In the genomic region with DNA sequence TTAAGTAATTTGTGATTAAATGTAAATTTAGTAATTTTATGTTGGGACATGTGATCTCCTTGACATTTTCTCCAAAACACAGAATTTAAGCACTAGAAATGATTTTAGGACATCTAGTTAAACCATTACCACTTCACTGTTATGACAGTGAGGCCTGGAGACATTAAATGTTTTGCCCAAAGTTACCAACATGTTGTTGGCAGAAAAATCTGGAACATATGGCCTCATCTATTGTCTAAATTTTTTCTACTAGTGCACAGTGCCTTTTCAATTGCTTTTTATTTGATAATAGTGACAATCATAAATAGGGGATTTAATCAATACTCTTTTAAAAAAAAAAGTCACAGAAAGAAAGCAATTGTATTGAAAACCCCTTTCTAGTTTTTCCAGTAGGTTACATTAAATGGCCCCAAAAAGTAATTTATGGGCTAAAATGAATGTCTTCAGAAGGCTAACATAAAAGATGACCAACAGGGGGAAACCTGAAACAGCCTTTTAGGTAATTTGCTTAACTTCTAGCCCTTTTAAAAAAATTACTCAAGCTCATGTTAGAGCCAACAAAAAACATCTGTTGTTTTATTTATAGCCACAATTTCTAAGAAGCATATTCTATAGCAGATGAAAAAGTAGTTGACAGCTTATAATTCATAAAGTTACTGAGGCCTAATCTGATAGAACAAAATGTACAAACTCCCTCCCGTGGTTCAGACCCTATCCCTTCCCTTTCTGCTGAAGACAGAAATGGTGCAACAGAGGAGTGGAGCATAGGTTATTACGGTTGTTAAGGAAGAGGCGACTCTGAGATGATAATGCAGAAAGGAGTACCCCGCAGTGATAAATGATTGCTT, we compare ENCODE assay signal across 11 cellular contexts. TPM values are rescaled to one million over a fixed set of nuclear protein-coding genes. Genes with fewer than 3 reads are reported as not detected.
A peak's percentile ranks its signal among the peaks of the same experiment; 100 is the strongest.
DNase-seq lines count a peak whose midpoint lies in the region; ATAC-seq and TF ChIP-seq lines count a peak whose summit lies in the region.
"Had no signal": no experiment of that assay in that cellular context is flagged by ENCODE, and none has a peak within 500 bp of the region (broad histone marks: within the 10 kb centered on the region; RNA-seq: fewer than 3 reads in every experiment).

No MANE protein-coding gene starts in this region.

- no peak overlapping the region for H3K4me3 Mint-ChIP-seq in activated CD8-positive, alpha-beta memory T cell treated with anti-CD3 and anti-CD28 coated beads, Interleukin-2, amount 10 ng/mL, durations not matched to agents 7 days and 5 days
- H3K4me3 Mint-ChIP-seq in T-cell: no peak overlapping the region
- H3K4me3 Mint-ChIP-seq in immature natural killer cell: peak overlapping the region in 1 of 5 donors; percentile 7

- TF ChIP-seq CTCF in tibial artery (IDR thresholded peaks at IDR 0.05): peak; percentile 22 to 23

- peak overlapping the region; percentile 58 for H3K27ac Mint-ChIP-seq in activated CD8-positive, alpha-beta memory T cell treated with anti-CD3 and anti-CD28 coated beads, Interleukin-2, amount 10 ng/mL, durations not matched to agents 7 days and 5 days
- H3K27ac Mint-ChIP-seq in T-cell (peak overlapping the region; percentile 69 to 81), immature natural killer cell (peak overlapping the region; percentile 63 to 90 (median 82))

- no peak for ATAC-seq in activated CD8-positive, alpha-beta memory T cell treated with anti-CD3 and anti-CD28 coated beads, Interleukin-2, amount 10 ng/mL, durations not matched to agents 7 days and 5 days
- ATAC-seq in T-cell (replicated peaks in 1 of 4) (no peak), GM18907 (IDR thresholded peaks at IDR 0.05; ENCODE audit: unreplicated experiment) (no peak)

- H3K36me3 ChIP-seq in tibial artery: peaks cover 0 to 6% (median 0%) of the 10 kb centered on the region in 3 donors

- H3K9me3 ChIP-seq in tibial artery: no peaks in the 10 kb centered on the region

- H3K4me1 ChIP-seq in tibial artery: peaks cover 0 to 92% (median 67%) of the 10 kb centered on the region in 4 donors

- no peak for DNase-seq in activated CD8-positive, alpha-beta memory T cell treated with anti-CD3 and anti-CD28 coated beads, Interleukin-2, amount 10 ng/mL, durations not matched to agents 7 days and 5 days
- DNase-seq in activated CD8-positive, alpha-beta memory T cell treated with anti-CD3 and anti-CD28 coated beads for 24 hours: no peak
- DNase-seq in T-cell (no peak), immature natural killer cell (no peak), tibial artery (no peak), NCI-H2196 (lab: John Stamatoyannopoulos, UW; ENCODE audit: unreplicated experiment) (no peak), SHP77 treated with DMSO at 0.1 percent for 48 hours (lab: John Stamatoyannopoulos, UW) (no peak)
- DNase-seq: activated CD4-positive, CD25-positive, alpha-beta regulatory T cell treated with anti-CD3 and anti-CD28 coated beads, Interleukin-2, amount 50 U/mL, for 72 hours; effector memory CD4-positive, alpha-beta T cell; NCI-H2029 treated with DMSO at 0.1 percent for 48 hours had no signal

- H3K36me3 Mint-ChIP-seq in activated CD8-positive, alpha-beta memory T cell treated with anti-CD3 and anti-CD28 coated beads, Interleukin-2, amount 10 ng/mL, durations not matched to agents 7 days and 5 days: peaks cover 13% of the 10 kb centered on the region
- peaks cover 20% of the 10 kb centered on the region for H3K36me3 Mint-ChIP-seq in T-cell
- no peaks in the 10 kb centered on the region for H3K36me3 Mint-ChIP-seq in immature natural killer cell

- H3K4me3 ChIP-seq in tibial artery: no peak overlapping the region

- peaks cover 69% of the 10 kb centered on the region for H3K4me1 Mint-ChIP-seq in activated CD8-positive, alpha-beta memory T cell treated with anti-CD3 and anti-CD28 coated beads, Interleukin-2, amount 10 ng/mL, durations not matched to agents 7 days and 5 days
- H3K4me1 Mint-ChIP-seq in T-cell: peaks cover 82 to 90% (median 87%) of the 10 kb centered on the region in 3 donors
- peaks cover 80 to 94% of the 10 kb centered on the region in 2 donors for H3K4me1 Mint-ChIP-seq in immature natural killer cell

- intact Hi-C loops in tibial artery (cut with DNase I; ENCODE audit: low total_unique reads): no loop called here

- POLR2A ChIA-PET in T-cell (lab: Charles Lee): interaction anchor here in 1 of 2 donors (1.0 kb wide), 1 partner anchor 11 kb away, joined by 3 read pairs; no protein-coding TSS in a partner anchor

- no peaks in the 10 kb centered on the region for H3K27me3 Mint-ChIP-seq in activated CD8-positive, alpha-beta memory T cell treated with anti-CD3 and anti-CD28 coated beads, Interleukin-2, amount 10 ng/mL, durations not matched to agents 7 days and 5 days
- H3K27me3 Mint-ChIP-seq in T-cell (no peaks in the 10 kb centered on the region), immature natural killer cell (ENCODE audit: low read depth in 3 of 3) (peaks cover 0 to 5% (median 1%) of the 10 kb centered on the region in 3 donors)

- peak overlapping the region; percentile 48 to 69 for H3K27ac ChIP-seq in tibial artery

- CTCF ChIA-PET in activated CD8-positive, alpha-beta memory T cell treated with anti-CD3 and anti-CD28 coated beads, Interleukin-2, amount 10 ng/mL, durations not matched to agents 7 days and 5 days (lab: Charles Lee): interaction anchor here (0.9 to 4.8 kb wide), 2 partner anchors 10 to 46 kb away, joined by 3 to 19 read pairs; a partner anchor contains a TSS
- CTCF ChIA-PET in T-cell (lab: Charles Lee): interaction anchor here (0.7 to 1.0 kb wide), 6 partner anchors 9 to 418 kb away, joined by 3 to 11 read pairs (median 4); no protein-coding TSS in a partner anchor

- no peaks in the 10 kb centered on the region for H3K9me3 Mint-ChIP-seq in activated CD8-positive, alpha-beta memory T cell treated with anti-CD3 and anti-CD28 coated beads, Interleukin-2, amount 10 ng/mL, durations not matched to agents 7 days and 5 days (ENCODE audit: low read depth)
- H3K9me3 Mint-ChIP-seq in T-cell (no peaks in the 10 kb centered on the region), immature natural killer cell (no peaks in the 10 kb centered on the region)

- no peaks in the 10 kb centered on the region for H3K27me3 ChIP-seq in tibial artery

RNA-seq across cellular contexts. Expression of a gene that starts 45.8 kb away (rescaled TPM):
- 10 to 100 TPM; 78.4 to 84.7 TPM for total RNA-seq in activated CD8-positive, alpha-beta memory T cell treated with anti-CD3 and anti-CD28 coated beads, Interleukin-2, amount 10 ng/mL, durations not matched to agents 7 days and 5 days
- total RNA-seq in T-cell: 100 to 1,000 TPM in 3 of 5 donors, 10 to 100 TPM in 2; 83.7 to 370 (median 105) TPM
- 10 to 100 TPM; 62.7 to 80.0 (median 66.8) TPM for polyA plus RNA-seq in immature natural killer cell
